Comparison of ENCODE assay signal across 1 cellular context in the genomic region with DNA sequence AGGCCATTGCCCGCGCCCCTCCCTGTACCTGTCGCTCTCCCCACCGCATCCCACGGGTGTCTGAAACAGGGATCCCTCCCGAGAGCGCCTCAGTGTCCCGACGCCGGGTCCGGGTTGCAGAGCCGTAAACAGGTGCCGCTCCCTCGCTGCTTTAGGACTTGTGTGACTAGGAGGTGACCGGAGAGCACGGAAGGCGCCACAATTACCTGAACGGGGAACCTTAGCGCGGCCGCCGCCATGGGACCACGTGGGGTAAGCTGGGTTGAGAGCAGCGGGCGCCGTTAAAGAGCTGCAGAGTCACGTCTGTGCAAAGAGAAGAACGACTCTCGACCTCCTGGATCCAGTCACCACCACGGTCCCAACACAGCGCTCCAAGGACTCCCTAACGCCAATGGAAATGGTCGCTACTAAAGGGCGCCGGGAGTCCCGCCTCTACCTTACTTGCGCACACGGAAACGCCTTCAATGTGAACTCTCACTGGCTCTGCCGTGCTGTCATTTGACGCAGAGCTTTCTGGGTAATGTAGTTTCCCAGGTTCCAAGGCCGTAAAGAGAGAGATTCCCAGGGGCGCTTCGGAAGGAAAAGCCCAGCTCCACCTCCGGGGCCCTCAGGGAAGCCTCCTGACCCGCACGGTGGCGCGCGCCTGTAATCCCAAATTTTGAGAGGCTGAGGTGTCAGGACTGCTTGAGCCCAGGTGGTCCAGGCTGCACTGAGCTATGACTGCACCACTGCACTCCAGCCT.
A peak's percentile ranks its signal among the peaks of the same experiment; 100 is the strongest.
TF ChIP-seq lines count a peak whose summit lies in the region.

Gene ZNF552 (minus strand): TSS at position 409 of the 742 bp plus-strand sequence. CDS start 170 bp downstream, at position 239.

TF ChIP-seq in GM12878, 131 proteins besides CTCF, POLR2A, EP300 and RAD21 (continued from another document):
- peak; percentile 70 for TF ChIP-seq IRF3 (IDR thresholded peaks at IDR 0.05)
- no peak for TF ChIP-seq ZNF24 (IDR thresholded peaks at IDR 0.05)
- TF ChIP-seq RBBP5 (conservative IDR thresholded peaks at IDR 0.05) = no peak
- peak in 1 of 2 experiments; percentile 18; a peak in 1 of 4 replicates for TF ChIP-seq IKZF2 (IDR thresholded peaks at IDR 0.05)
